Comparison of ENCODE assay signal across 14 cellular contexts in genomic region chr18:23114911-23115310, GRCh38. TPM values are rescaled to one million over a fixed set of nuclear protein-coding genes. Genes with fewer than 3 reads are reported as not detected.
DNase-seq lines count a peak whose midpoint lies in the region; ATAC-seq and TF ChIP-seq lines count a peak whose summit lies in the region.
"Had no signal": no experiment of that assay in that cellular context is flagged by ENCODE, and none has a peak within 500 bp of the region (broad histone marks: within the 10 kb centered on the region; RNA-seq: fewer than 3 reads in every experiment).

No MANE protein-coding gene starts in this region.

- peak overlapping the region; percentile 22 for H3K4me2 ChIP-seq in PC-9
- no peak overlapping the region for H3K4me2 ChIP-seq in smooth muscle cell

- H3K4me3 ChIP-seq in PC-9 (no peak overlapping the region), smooth muscle cell (no peak overlapping the region)
- H3K4me3 ChIP-seq: sigmoid colon, thoracic aorta had no signal

- H3K27ac ChIP-seq in PC-9, result peak overlapping the region; percentile 44
- H3K27ac ChIP-seq in smooth muscle cell (ENCODE audit: low read depth), result peak overlapping the region; percentile 80
- H3K27ac ChIP-seq: sigmoid colon, WERI-Rb-1 had no signal

- no peaks in the 10 kb centered on the region for H3K9me2 ChIP-seq in PC-9 (ENCODE audit: insufficient read depth)

- H3K27ac Mint-ChIP-seq in activated naive CD4-positive, alpha-beta T cell treated with anti-CD3 and anti-CD28 coated beads, Interleukin-2, amount 50 U/mL, for 72 hours, result no peak overlapping the region
- H3K27ac Mint-ChIP-seq: activated naive CD8-positive, alpha-beta T cell treated with anti-CD3 and anti-CD28 coated beads for 36 hours had no signal

- peaks cover 6 to 8% of the 10 kb centered on the region in 2 donors for H3K36me3 Mint-ChIP-seq in activated naive CD4-positive, alpha-beta T cell treated with anti-CD3 and anti-CD28 coated beads, Interleukin-2, amount 50 U/mL, for 72 hours
- H3K36me3 Mint-ChIP-seq: activated naive CD8-positive, alpha-beta T cell treated with anti-CD3 and anti-CD28 coated beads for 36 hours had no signal

- H3K4me1 ChIP-seq in PC-9 (replicated peaks; ENCODE audit: insufficient read depth) (peaks cover 24% of the 10 kb centered on the region), smooth muscle cell (ENCODE audit: low read depth) (no peaks in the 10 kb centered on the region)
- H3K4me1 ChIP-seq: sigmoid colon had no signal

- no peak overlapping the region for H2AFZ ChIP-seq in PC-9
- H2AFZ ChIP-seq in smooth muscle cell (ENCODE audit: low read depth), result no peak overlapping the region

- H3K27me3 ChIP-seq in PC-9 (ENCODE audit: insufficient read depth, low read depth), result no peaks in the 10 kb centered on the region
- H3K27me3 ChIP-seq in smooth muscle cell (ENCODE audit: low read depth), result no peaks in the 10 kb centered on the region
- H3K27me3 ChIP-seq: sigmoid colon had no signal

- H3K79me2 ChIP-seq in PC-9 (ENCODE audit: low read depth) (no peaks in the 10 kb centered on the region), smooth muscle cell (ENCODE audit: low read depth) (no peaks in the 10 kb centered on the region)

- POLR2A ChIA-PET in PC-9 (lab: Charles Lee; ENCODE audit: unreplicated experiment), result no interaction called here

- H3K36me3 ChIP-seq in PC-9 (ENCODE audit: low read depth) (no peaks in the 10 kb centered on the region), smooth muscle cell (ENCODE audit: low read depth) (no peaks in the 10 kb centered on the region)
- H3K36me3 ChIP-seq: sigmoid colon, thoracic aorta, WERI-Rb-1 had no signal

- no TSS peak for BruUV-seq in PC-9 (replicated peaks; lab: Mats Ljungman, UMichigan)

- ATAC-seq in left lobe of liver, result peak; percentile 89
- ATAC-seq in activated naive CD4-positive, alpha-beta T cell treated with anti-CD3 and anti-CD28 coated beads, Interleukin-2, amount 50 U/mL, for 72 hours, result no peak
- no peak for ATAC-seq in GM21723 (IDR thresholded peaks at IDR 0.05; ENCODE audit: unreplicated experiment)

- CTCF ChIA-PET in PC-9 (lab: Charles Lee), result no interaction called here

- WGBS in smooth muscle cell (ENCODE audit: low lambda C conversion rate), result 84% methylated on average over 5 of the region's 5 CpGs

- H4K20me1 ChIP-seq in PC-9 (ENCODE audit: insufficient read depth) (no peaks in the 10 kb centered on the region), smooth muscle cell (ENCODE audit: low read depth) (no peaks in the 10 kb centered on the region)

- H3F3A ChIP-seq in PC-9 (ENCODE audit: insufficient read depth, low read depth) (peaks cover 16% of the 10 kb centered on the region), smooth muscle cell (ENCODE audit: low read depth) (no peaks in the 10 kb centered on the region)

- no peak for TF ChIP-seq CTCF in PC-9 (conservative IDR thresholded peaks at IDR 0.05)
- TF ChIP-seq CTCF in smooth muscle cell (IDR thresholded peaks at IDR 0.05; ENCODE audit: borderline replicate concordance, insufficient read depth, poor library complexity, severe bottlenecking), result no peak

- intact Hi-C loops in PC-9 (cut with micrococcal nuclease; ENCODE audit: unreplicated experiment), result loop anchor here (1.0 kb wide), 1 partner anchor 9 kb away; no protein-coding TSS in a partner anchor

- peak overlapping the region; percentile 80 for H3K9ac ChIP-seq in smooth muscle cell (ENCODE audit: low read depth)

- H3K9me3 Mint-ChIP-seq in activated naive CD4-positive, alpha-beta T cell treated with anti-CD3 and anti-CD28 coated beads, Interleukin-2, amount 50 U/mL, for 72 hours, result peaks cover 6 to 8% of the 10 kb centered on the region in 2 donors

- DNase-seq in PC-9 (no peak), dermis blood vessel endothelial cell (peak; percentile 24), left lobe of liver (ENCODE audit: low spot score) (no peak), smooth muscle cell (lab: John Stamatoyannopoulos, UW; ENCODE audit: unreplicated experiment) (no peak), NCI-H2196 (lab: John Stamatoyannopoulos, UW; ENCODE audit: unreplicated experiment) (no peak)
- DNase-seq in activated naive CD4-positive, alpha-beta T cell treated with anti-CD3 and anti-CD28 coated beads, Interleukin-2, amount 50 U/mL, for 72 hours (ENCODE audit: low spot score in 2 of 2), result no peak
- no peak for DNase-seq in activated CD8-positive, alpha-beta memory T cell treated with anti-CD3 and anti-CD28 coated beads for 24 hours
- DNase-seq: activated naive CD8-positive, alpha-beta T cell treated with anti-CD3 and anti-CD28 coated beads for 36 hours; NCI-H526; Right ventricle myocardium superior; sigmoid colon; WERI-Rb-1 had no signal

- H3K9me3 ChIP-seq in PC-9 (ENCODE audit: insufficient read depth, low read depth) (no peaks in the 10 kb centered on the region), smooth muscle cell (replicated peaks; ENCODE audit: low read depth) (no peaks in the 10 kb centered on the region)
- H3K9me3 ChIP-seq: thoracic aorta had no signal

RNA-seq across cellular contexts. Expression of gene CABLES1, which starts 20.4 kb away (rescaled TPM):
- 10.0 and 11.8 TPM in 2 replicates for total RNA-seq in PC-9 (2021)
- 38.5 and 43.3 TPM in 2 replicates for total RNA-seq in dermis blood vessel endothelial cell
- total RNA-seq in left lobe of liver, result 12.8 TPM
- 1.2 and 2.2 TPM in 2 replicates for total RNA-seq in smooth muscle cell
- 2.4 and 2.7 TPM in 2 replicates for polyA plus RNA-seq in smooth muscle cell
- total RNA-seq in activated naive CD4-positive, alpha-beta T cell treated with anti-CD3 and anti-CD28 coated beads, Interleukin-2, amount 50 U/mL, for 72 hours, result 1 to 10 TPM; 5.6 to 6.5 TPM
